ENCODE assay signal across 8 cellular contexts in the genomic region with DNA sequence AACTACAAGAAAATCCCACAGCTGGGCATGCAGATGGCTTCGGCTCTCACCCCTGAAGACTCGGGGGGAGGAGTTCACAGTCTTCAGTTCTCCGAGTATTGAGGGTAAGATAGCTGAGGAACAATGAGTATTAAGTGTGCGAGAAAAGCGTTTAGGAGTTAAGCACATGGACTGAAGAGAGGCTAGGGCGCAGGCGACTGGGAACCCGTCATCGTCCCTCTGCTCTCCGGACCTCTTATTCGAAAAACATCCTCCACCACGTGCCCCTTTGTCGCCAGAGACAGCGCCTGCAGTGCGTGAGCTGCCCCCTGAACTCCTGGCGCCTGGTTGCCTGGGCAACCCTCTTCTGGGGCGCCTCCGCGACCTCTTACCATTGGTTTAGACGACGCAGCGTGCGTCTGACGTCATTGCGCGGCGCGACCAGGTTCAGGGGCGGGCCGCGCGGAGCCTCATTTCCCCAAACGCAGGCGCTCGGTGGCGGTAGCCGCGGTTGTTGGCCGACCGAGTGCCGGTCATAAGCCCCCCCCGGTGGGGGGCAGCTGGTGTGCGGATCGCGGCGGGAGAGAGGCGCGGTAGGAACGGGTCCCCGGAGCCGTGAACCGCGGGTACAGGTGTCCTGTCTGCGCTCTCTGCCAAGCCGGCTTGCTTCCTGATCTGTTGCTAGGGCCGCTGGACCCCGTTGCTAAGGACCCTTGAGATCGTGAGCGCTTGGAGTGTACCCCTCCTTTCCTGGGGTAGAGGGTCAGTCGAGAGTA. TPM values are rescaled to one million over a fixed set of nuclear protein-coding genes. Genes with fewer than 3 reads are reported as not detected.
DNase-seq lines count a peak whose midpoint lies in the region; ATAC-seq and TF ChIP-seq lines count a peak whose summit lies in the region.

Gene PACRGL, plus strand, starts transcription at position 452 of the 755 bp plus-strand sequence. CDS start 4,024 bp downstream, outside the sequence.

- H3K4me3 Mint-ChIP-seq in IgD-negative memory B cell, result peak within 1 kb of the TSS; percentile 92 to 98 (median 97)

- ATAC-seq in GM21529 (IDR thresholded peaks at IDR 0.05; ENCODE audit: unreplicated experiment), result peak; percentile 100

- H3K9me3 Mint-ChIP-seq in IgD-negative memory B cell, result no peaks in the 10 kb centered on the region

- no peaks in the 10 kb centered on the region for H3K27me3 Mint-ChIP-seq in IgD-negative memory B cell

- peak within 1 kb of the TSS; percentile 92 to 99 (median 96) for H3K27ac Mint-ChIP-seq in IgD-negative memory B cell

- H3K4me1 Mint-ChIP-seq in IgD-negative memory B cell, result peaks cover 17 to 32% (median 23%) of the 10 kb centered on the region in 3 donors

- H3K9me3 ChIP-seq in mononuclear cell (ENCODE audit: low read depth, low read length), result no peaks in the 10 kb centered on the region

- DNase-seq in DMS 273 treated with DMSO at 0.1 percent for 48 hours (lab: John Stamatoyannopoulos, UW) (peak; percentile 78), OCI-M2 (lab: John Stamatoyannopoulos, UW; ENCODE audit: unreplicated experiment) (peak; percentile 68), activated T-cell treated with anti-CD3 and anti-CD28 coated beads for 4 hours (peak; percentile 89), epithelial cell of esophagus (ENCODE audit: low read depth) (peak; percentile 93)
- DNase-seq in stimulated activated CD8-positive, alpha-beta memory T cell treated with anti-CD3 and anti-CD28 coated beads, Interleukin-4, amount 100 ng/mL, for 1 hour (ENCODE audit: low read depth in 2 of 2, low spot score in 1 of 2), result peak; percentile 82 to 84

- H3K4me3 ChIP-seq in epithelial cell of esophagus (ENCODE audit: low read length), result peak within 1 kb of the TSS; percentile 98
- peak within 1 kb of the TSS; percentile 81 for H3K4me3 ChIP-seq in mononuclear cell (ENCODE audit: low read length)

- H3K36me3 Mint-ChIP-seq in IgD-negative memory B cell, result no peaks in the 10 kb centered on the region

- H3K4me1 ChIP-seq in mononuclear cell (ENCODE audit: insufficient read depth, low read length), result peaks cover 15% of the 10 kb centered on the region

- no peak for TF ChIP-seq CTCF in epithelial cell of esophagus (IDR thresholded peaks at IDR 0.05; ENCODE audit: insufficient read depth, low read depth, low read length, missing control alignments)

- H3K27me3 ChIP-seq in mononuclear cell (ENCODE audit: insufficient read depth, low read length), result peaks cover 3% of the 10 kb centered on the region

RNA-seq across cellular contexts. Expression of gene PACRGL, which starts in this region (rescaled TPM):
- 3.1 TPM for polyA plus RNA-seq in IgD-negative memory B cell
- total RNA-seq in mononuclear cell, result 7.0 TPM

Comparison
In these comparisons a context has a peak if more than half of its experiments do, and no peak if none do; other contexts are left out.
1. Peak in every context shown above with its lines: DNase-seq, ATAC-seq and H3K4me3 ChIP-seq.